In genomic region chr11:790721-791564, GRCh38 we compare ENCODE assay signal across 1 cellular context.
A peak's percentile ranks its signal among the peaks of the same experiment; 100 is the strongest.
TF ChIP-seq lines count a peak whose summit lies in the region.

No MANE protein-coding gene starts in this region.

TF ChIP-seq in HepG2, 621 proteins besides CTCF, POLR2A, EP300 and RAD21 (continues in another document):
- TF ChIP-seq TCF12 (IDR thresholded peaks at IDR 0.05) (no peak), TCF12 (CRISPR knock-in tag; IDR thresholded peaks at IDR 0.05) (no peak), ATF4 (CRISPR knock-in tag; IDR thresholded peaks at IDR 0.05) (no peak), GATA4 (IDR thresholded peaks at IDR 0.05; ENCODE audit: borderline replicate concordance, low read depth) (no peak), THAP7 (CRISPR knock-in tag; IDR thresholded peaks at IDR 0.05) (no peak), STAT6 (CRISPR knock-in tag; IDR thresholded peaks at IDR 0.05; ENCODE audit: borderline replicate concordance) (no peak), MTA3 (CRISPR knock-in tag; IDR thresholded peaks at IDR 0.05) (no peak), RBFOX2 (IDR thresholded peaks at IDR 0.05; ENCODE audit: low read depth, low read length) (0 out of 2 replicates have a peak, but pooled peaks have one; percentile 21), CREB3 (CRISPR knock-in tag; IDR thresholded peaks at IDR 0.05) (no peak), ZNF629 (CRISPR knock-in tag; conservative IDR thresholded peaks at IDR 0.05) (no peak), HNRNPLL (IDR thresholded peaks at IDR 0.05; ENCODE audit: low read depth, low read length, poor library complexity, severe bottlenecking) (peak; percentile 29), ZBTB3 (CRISPR knock-in tag; IDR thresholded peaks at IDR 0.05; ENCODE audit: borderline replicate concordance, low read depth) (no peak), ZNF263 (CRISPR knock-in tag; IDR thresholded peaks at IDR 0.05) (no peak), DMAP1 (CRISPR knock-in tag; IDR thresholded peaks at IDR 0.05) (no peak), CCAR2 (optimal IDR thresholded peaks at IDR 0.05; ENCODE audit: low read depth, low read length) (no peak), CREB1 (IDR thresholded peaks at IDR 0.05) (no peak), CREB1 (CRISPR knock-in tag; IDR thresholded peaks at IDR 0.05) (no peak), ZNF766 (CRISPR knock-in tag; IDR thresholded peaks at IDR 0.05; ENCODE audit: borderline replicate concordance) (no peak), TSC22D2 (CRISPR knock-in tag; IDR thresholded peaks at IDR 0.05; ENCODE audit: borderline replicate concordance) (no peak), REL (CRISPR knock-in tag; conservative IDR thresholded peaks at IDR 0.05) (no peak), SP4 (CRISPR knock-in tag; IDR thresholded peaks at IDR 0.05) (no peak), HES4 (CRISPR knock-in tag; IDR thresholded peaks at IDR 0.05; ENCODE audit: borderline replicate concordance) (no peak), ZSCAN25 (CRISPR knock-in tag; IDR thresholded peaks at IDR 0.05) (no peak), ZMAT5 (CRISPR knock-in tag; IDR thresholded peaks at IDR 0.05; ENCODE audit: borderline replicate concordance, low read depth) (no peak), ARID3A (IDR thresholded peaks at IDR 0.05; ENCODE audit: low read depth, low read length) (no peak), BATF2 (CRISPR knock-in tag; IDR thresholded peaks at IDR 0.05) (no peak), PATZ1 (CRISPR knock-in tag; IDR thresholded peaks at IDR 0.05) (0 out of 2 replicates have a peak, but pooled peaks have one; percentile 1), REPIN1 (CRISPR knock-in tag; IDR thresholded peaks at IDR 0.05; ENCODE audit: borderline replicate concordance, low read depth) (no peak), SOX5 (CRISPR knock-in tag; IDR thresholded peaks at IDR 0.05; ENCODE audit: borderline replicate concordance) (no peak), SYNCRIP (IDR thresholded peaks at IDR 0.05; ENCODE audit: insufficient read depth, low read depth, low read length) (no peak), SNAPC2 (CRISPR knock-in tag; IDR thresholded peaks at IDR 0.05) (no peak), GPBP1L1 (CRISPR knock-in tag; IDR thresholded peaks at IDR 0.05) (no peak), ZNF687 (CRISPR knock-in tag; IDR thresholded peaks at IDR 0.05) (0 out of 2 replicates have a peak, but pooled peaks have one; percentile 7), KDM1A (CRISPR knock-in tag; IDR thresholded peaks at IDR 0.05) (no peak), PHF5A (CRISPR knock-in tag; IDR thresholded peaks at IDR 0.05; ENCODE audit: low read depth, unreplicated experiment) (no peak), HMG20B (CRISPR knock-in tag; conservative IDR thresholded peaks at IDR 0.05) (no peak), ZNF335 (CRISPR knock-in tag; IDR thresholded peaks at IDR 0.05) (no peak), ZBTB38 (CRISPR knock-in tag; IDR thresholded peaks at IDR 0.05) (no peak), RAD51 (IDR thresholded peaks at IDR 0.05; ENCODE audit: borderline replicate concordance) (no peak), HDAC6 (IDR thresholded peaks at IDR 0.05; ENCODE audit: low read depth, low read length) (no peak), ZC3H13 (CRISPR knock-in tag; IDR thresholded peaks at IDR 0.05) (no peak), CHD2 (IDR thresholded peaks at IDR 0.05; ENCODE audit: low read depth, low read length) (no peak), KAT2B (IDR thresholded peaks at IDR 0.05; ENCODE audit: borderline replicate concordance, low read depth, low read length) (no peak), SIX1 (CRISPR knock-in tag; IDR thresholded peaks at IDR 0.05; ENCODE audit: borderline replicate concordance) (no peak), ZFP91 (CRISPR knock-in tag; IDR thresholded peaks at IDR 0.05; ENCODE audit: borderline replicate concordance) (peak; percentile 15; the same call in 1 of the 2 replicates), RBAK (CRISPR knock-in tag; IDR thresholded peaks at IDR 0.05) (no peak), CENPT (CRISPR knock-in tag; IDR thresholded peaks at IDR 0.05; ENCODE audit: low read depth) (no peak), AGO2 (optimal IDR thresholded peaks at IDR 0.05; ENCODE audit: low read depth, low read length) (peak; percentile 15), AKAP8 (CRISPR knock-in tag; IDR thresholded peaks at IDR 0.05) (peak; percentile 77; the same call in 1 of the 2 replicates), RNF2 (conservative IDR thresholded peaks at IDR 0.05; ENCODE audit: low read depth) (no peak)
